Comparison of ENCODE assay signal across 27 cellular contexts in the genomic region with DNA sequence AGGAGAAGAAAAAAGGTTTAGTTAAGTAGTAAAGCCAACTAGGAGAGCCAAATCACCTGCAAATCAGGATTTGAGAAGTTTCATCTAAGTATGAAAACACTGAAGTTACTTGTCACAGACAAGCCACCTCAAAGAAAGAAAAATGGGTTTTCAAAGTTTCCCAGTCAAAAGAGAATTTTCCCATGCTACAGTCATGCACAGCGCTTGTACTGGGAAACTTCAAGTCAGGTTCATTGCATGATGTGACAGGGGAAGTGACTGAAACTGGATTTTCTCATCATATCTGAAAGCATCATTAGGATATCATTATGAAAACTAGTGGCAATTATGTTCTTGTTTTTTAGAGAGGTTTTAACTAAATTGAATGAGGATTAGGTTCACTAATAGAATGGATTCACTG.
A peak's percentile ranks its signal among the peaks of the same experiment; 100 is the strongest.
DNase-seq lines count a peak whose midpoint lies in the region; ATAC-seq, FAIRE-seq and TF ChIP-seq lines count a peak whose summit lies in the region.
"Had no signal": no experiment of that assay in that cellular context is flagged by ENCODE, and none has a peak within 500 bp of the region (broad histone marks: within the 10 kb centered on the region; RNA-seq: fewer than 3 reads in every experiment).

No MANE protein-coding gene starts in this region.

- intact Hi-C loops in activated T-helper 1 cell treated with anti-CD3 and anti-CD28 coated beads, Interleukin-12 subunit alpha, Interleukin-12 subunit beta, Interleukin-2, Interleukin-4 antibody, amounts not matched to agents 30 ng/mL and 10 ng/mL and 1 ng/mL, durations not matched to agents 14 hours and 24 hours and 36 hours (cut with micrococcal nuclease): no loop called here

- H3K4me3 Mint-ChIP-seq in activated T-helper 1 cell treated with anti-CD3 and anti-CD28 coated beads, Interleukin-12 subunit alpha, Interleukin-12 subunit beta, Interleukin-2, Interleukin-4 antibody, amounts not matched to agents 30 ng/mL and 10 ng/mL and 1 ng/mL, durations not matched to agents 14 hours and 24 hours and 36 hours: no peak overlapping the region
- H3K4me3 Mint-ChIP-seq: activated CD8-positive, alpha-beta T cell treated with anti-CD3 and anti-CD28 coated beads, Interleukin-2, amount 10 ng/mL, durations not matched to agents 7 days and 5 days; stimulated activated naive CD8-positive, alpha-beta T cell treated with anti-CD3 and anti-CD28 coated beads, Interleukin-15, amount 100 ng/mL, for 72 hours had no signal

- H3K9me3 Mint-ChIP-seq in activated T-helper 1 cell treated with anti-CD3 and anti-CD28 coated beads, Interleukin-12 subunit alpha, Interleukin-12 subunit beta, Interleukin-2, Interleukin-4 antibody, amounts not matched to agents 30 ng/mL and 10 ng/mL and 1 ng/mL, durations not matched to agents 14 hours and 24 hours and 36 hours: no peaks in the 10 kb centered on the region

- peak; percentile 48 for DNase-seq in GM13976 (ENCODE audit: low spot score)
- no peak for DNase-seq in GM19239 (ENCODE audit: insufficient read length, low spot score)
- no peak for DNase-seq in NCI-H2196 (lab: John Stamatoyannopoulos, UW; ENCODE audit: unreplicated experiment)
- DNase-seq in activated T-helper 1 cell treated with anti-CD3 and anti-CD28 coated beads, Interleukin-12 subunit alpha, Interleukin-12 subunit beta, Interleukin-2, Interleukin-4 antibody, amounts not matched to agents 30 ng/mL and 10 ng/mL and 1 ng/mL, durations not matched to agents 14 hours and 24 hours and 36 hours (ENCODE audit: low spot score): no peak
- no peak for DNase-seq in activated CD4-positive, alpha-beta T cell treated with anti-CD3 and anti-CD28 coated beads, Interleukin-2, amount 50 U/mL, for 1 hour
- DNase-seq: ACHN; activated CD4-positive, CD25-positive, alpha-beta regulatory T cell treated with anti-CD3 and anti-CD28 coated beads, Interleukin-2, amount 50 U/mL, for 72 hours; activated CD8-positive, alpha-beta T cell treated with anti-CD3 and anti-CD28 coated beads, Interleukin-2, amount 10 ng/mL, durations not matched to agents 7 days and 5 days; activated gamma-delta T cell treated with Interleukin-2 at 50 U/mL for 16 hours; activated T-cell treated with anti-CD3 and anti-CD28 coated beads for 4 hours; body of pancreas; Caco-2; DMS79 treated with DMSO at 0.1 percent for 48 hours; Karpas-422; mesenchymal stem cell; MV-4-11; NCI-H1694 treated with DMSO at 0.1 percent for 48 hours; NCI-H2171; NCI-H524; Peyer's patch; sigmoid colon; stimulated activated naive CD8-positive, alpha-beta T cell treated with anti-CD3 and anti-CD28 coated beads, Interleukin-15, amount 100 ng/mL, for 72 hours; T-helper 1 cell; thyroid gland had no signal

- H3K27me3 Mint-ChIP-seq in activated T-helper 1 cell treated with anti-CD3 and anti-CD28 coated beads, Interleukin-12 subunit alpha, Interleukin-12 subunit beta, Interleukin-2, Interleukin-4 antibody, amounts not matched to agents 30 ng/mL and 10 ng/mL and 1 ng/mL, durations not matched to agents 14 hours and 24 hours and 36 hours (ENCODE audit: insufficient read depth): no peaks in the 10 kb centered on the region
- H3K27me3 Mint-ChIP-seq: stimulated activated naive CD8-positive, alpha-beta T cell treated with anti-CD3 and anti-CD28 coated beads, Interleukin-15, amount 100 ng/mL, for 72 hours had no signal

- ATAC-seq in GM21723 (IDR thresholded peaks at IDR 0.05; ENCODE audit: unreplicated experiment) (peak; percentile 51), HG03432 (IDR thresholded peaks at IDR 0.05; ENCODE audit: unreplicated experiment) (peak; percentile 42), GM18861 (IDR thresholded peaks at IDR 0.05; ENCODE audit: unreplicated experiment) (no peak)
- ATAC-seq: activated CD8-positive, alpha-beta T cell treated with anti-CD3 and anti-CD28 coated beads, Interleukin-2, amount 10 ng/mL, durations not matched to agents 7 days and 5 days; body of pancreas; stimulated activated naive CD8-positive, alpha-beta T cell treated with anti-CD3 and anti-CD28 coated beads, Interleukin-15, amount 100 ng/mL, for 72 hours had no signal

- peak; percentile 93 for FAIRE-seq in GM19239 (lab: Jason Lieb, UNC)

- no peak for TF ChIP-seq CTCF in GM13976 (IDR thresholded peaks at IDR 0.05; ENCODE audit: borderline replicate concordance, control extremely low read depth, extremely low read depth, insufficient read depth, missing control alignments)

- in situ Hi-C loops in GM13976 (cut with MboI; ENCODE audit: low sequenced_read_pairs, unreplicated experiment): loop anchor here (10.0 kb wide), 1 partner anchor 48 kb away; no protein-coding TSS in a partner anchor

- H3K4me1 Mint-ChIP-seq in activated T-helper 1 cell treated with anti-CD3 and anti-CD28 coated beads, Interleukin-12 subunit alpha, Interleukin-12 subunit beta, Interleukin-2, Interleukin-4 antibody, amounts not matched to agents 30 ng/mL and 10 ng/mL and 1 ng/mL, durations not matched to agents 14 hours and 24 hours and 36 hours (ENCODE audit: low read depth): peaks cover 11% of the 10 kb centered on the region
- H3K4me1 Mint-ChIP-seq: stimulated activated naive CD8-positive, alpha-beta T cell treated with anti-CD3 and anti-CD28 coated beads, Interleukin-15, amount 100 ng/mL, for 72 hours had no signal

- H3K36me3 Mint-ChIP-seq in activated T-helper 1 cell treated with anti-CD3 and anti-CD28 coated beads, Interleukin-12 subunit alpha, Interleukin-12 subunit beta, Interleukin-2, Interleukin-4 antibody, amounts not matched to agents 30 ng/mL and 10 ng/mL and 1 ng/mL, durations not matched to agents 14 hours and 24 hours and 36 hours (ENCODE audit: low read depth): peaks cover 12% of the 10 kb centered on the region

- no peak overlapping the region for H3K27ac Mint-ChIP-seq in activated T-helper 1 cell treated with anti-CD3 and anti-CD28 coated beads, Interleukin-12 subunit alpha, Interleukin-12 subunit beta, Interleukin-2, Interleukin-4 antibody, amounts not matched to agents 30 ng/mL and 10 ng/mL and 1 ng/mL, durations not matched to agents 14 hours and 24 hours and 36 hours
- H3K27ac Mint-ChIP-seq: activated CD8-positive, alpha-beta T cell treated with anti-CD3 and anti-CD28 coated beads, Interleukin-2, amount 10 ng/mL, durations not matched to agents 7 days and 5 days; stimulated activated naive CD8-positive, alpha-beta T cell treated with anti-CD3 and anti-CD28 coated beads, Interleukin-15, amount 100 ng/mL, for 72 hours had no signal
